ENCODE assay signal across 10 cellular contexts in the genomic region with DNA sequence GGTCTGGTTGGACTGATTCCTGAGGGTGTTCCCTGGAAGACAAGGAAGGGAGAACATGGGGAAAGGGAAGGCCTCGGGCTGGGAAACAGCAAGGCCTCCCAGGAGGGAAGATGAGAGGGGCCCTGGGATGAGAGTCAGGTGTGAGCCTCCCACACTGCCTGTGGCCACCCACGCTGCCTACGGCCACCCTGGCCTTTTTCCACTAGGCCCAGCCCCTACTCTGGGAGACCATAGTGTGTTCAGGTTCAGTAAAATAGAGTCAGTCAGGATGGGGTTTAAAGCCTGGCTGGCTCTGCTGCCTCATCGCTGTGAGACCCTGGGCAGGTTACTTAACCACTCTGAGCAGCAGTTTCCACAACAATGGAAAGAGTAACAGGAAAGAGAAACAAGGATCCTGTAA. TPM values are rescaled to one million over a fixed set of nuclear protein-coding genes. Genes with fewer than 3 reads are reported as not detected.
"Had no signal": no experiment of that assay in that cellular context is flagged by ENCODE, and none has a peak within 500 bp of the region (broad histone marks: within the 10 kb centered on the region; RNA-seq: fewer than 3 reads in every experiment).

No MANE protein-coding gene starts in this region.

- DNase-seq: KBM-7 had no signal

- H3K9me3 ChIP-seq: HAP-1 had no signal

- H3K4me1 ChIP-seq: HAP-1 had no signal

- H3K4me3 Mint-ChIP-seq: GM23338, IgD-negative memory B cell had no signal

- H3K27ac Mint-ChIP-seq: GM23338, IgD-negative memory B cell had no signal

- H3K36me3 Mint-ChIP-seq: IgD-negative memory B cell had no signal

- H3K36me3 ChIP-seq: HAP-1 had no signal

- FAIRE-seq: H1, H54 had no signal

- ATAC-seq: GM23338, HCT116 had no signal

- H3K27ac ChIP-seq: HL-60, KMS-11 had no signal

- H3K4me3 ChIP-seq: GM23338, HAP-1 had no signal

- H3K4me1 Mint-ChIP-seq: GM23338, IgD-negative memory B cell had no signal

RNA-seq across cellular contexts. Expression of a gene that starts 47.7 kb away (rescaled TPM):
- total RNA-seq: H1, HT1080 had no signal
- polyA plus RNA-seq: H1 had no signal
